In the genomic region with DNA sequence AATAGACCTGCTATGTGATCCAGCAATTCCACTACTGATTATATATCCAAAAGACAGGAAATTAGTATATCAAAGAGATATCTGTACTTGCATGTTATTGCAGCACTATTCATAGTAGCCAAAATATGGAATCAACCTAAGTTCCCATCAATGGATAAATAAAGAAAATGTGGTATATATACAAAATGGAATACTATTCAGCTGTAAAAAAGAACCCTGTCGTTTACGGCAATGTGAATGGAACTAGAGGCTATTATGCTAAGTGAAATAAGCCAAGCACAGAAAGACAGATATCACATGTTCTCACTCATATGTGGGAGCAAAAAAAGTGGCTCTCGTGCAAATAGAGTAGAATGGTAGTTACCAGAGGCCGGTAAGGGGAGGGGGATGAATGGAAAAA, we compare ENCODE assay signal across 12 cellular contexts. TPM values are rescaled to one million over a fixed set of nuclear protein-coding genes. Genes with fewer than 3 reads are reported as not detected.
"Had no signal": no experiment of that assay in that cellular context is flagged by ENCODE, and none has a peak within 500 bp of the region (broad histone marks: within the 10 kb centered on the region; RNA-seq: fewer than 3 reads in every experiment).

No MANE protein-coding gene starts in this region.

- H2AFZ ChIP-seq: GM23248, GM23338 had no signal

- H3K27ac ChIP-seq: GM23248 had no signal

- H3K4me1 Mint-ChIP-seq: GM23338, H9 had no signal

- DNase-seq: GM23248, GOT3, H7, H9, HCEC 1CT, HFFc6 had no signal

- H3K4me2 ChIP-seq: GM23338 had no signal

- H3K4me3 ChIP-seq: GM23248, GM23338, HAP-1 had no signal

- H3K9ac ChIP-seq: GM23248 had no signal

- H3K27ac Mint-ChIP-seq: GM23338, H9, HFFc6 had no signal

- FAIRE-seq: H1, H54 had no signal

- H3K36me3 ChIP-seq: HAP-1 had no signal

- H3K4me1 ChIP-seq: HAP-1 had no signal

- H3K4me3 Mint-ChIP-seq: GM23338, H9, HFFc6 had no signal

- ATAC-seq: GM23338, HCT116 had no signal

RNA-seq across cellular contexts. Expression of gene DNAH14, which starts 9.2 kb away (rescaled TPM):
- total RNA-seq: H4 had no signal
